In genomic region chr9:99369327-99369722, GRCh38 we compare ENCODE assay signal across 1 cellular context.
TF ChIP-seq lines count a peak whose summit lies in the region.

No MANE protein-coding gene starts in this region.

TF ChIP-seq in GM23338, 12 proteins besides CTCF, POLR2A, EP300 and RAD21 (continued from another document):
- TF ChIP-seq REST (IDR thresholded peaks at IDR 0.05; ENCODE audit: unreplicated experiment): no peak
- TF ChIP-seq JUNB (IDR thresholded peaks at IDR 0.05; ENCODE audit: unreplicated experiment): no peak
- no peak for TF ChIP-seq CREB1 (CRISPR knock-in tag; IDR thresholded peaks at IDR 0.05; ENCODE audit: low read depth)
